8 cellular contexts compared by ENCODE assay signal in genomic region chr6:124961784-124962611, GRCh38. TPM values are rescaled to one million over a fixed set of nuclear protein-coding genes. Genes with fewer than 3 reads are reported as not detected.
DNase-seq lines count a peak whose midpoint lies in the region; ATAC-seq and TF ChIP-seq lines count a peak whose summit lies in the region.

Gene RNF217 (plus strand): TSS chr6:124962437. CDS start chr6:124962545, 108 bp downstream.

- no peak for TF ChIP-seq EP300 in gastroesophageal sphincter (IDR thresholded peaks at IDR 0.05)

- no peaks in the 10 kb centered on the region for H3K36me3 ChIP-seq in MM.1S (replicated peaks; ENCODE audit: insufficient read depth, low read length)
- H3K36me3 ChIP-seq in gastroesophageal sphincter, result no peaks in the 10 kb centered on the region

- WGBS in gastroesophageal sphincter (ENCODE audit: low coverage in 1 of 2), 2 donors, result 0% methylated on average over 6 to 7 of the region's 99 CpGs

- TF ChIP-seq CTCF in MM.1S (IDR thresholded peaks at IDR 0.05; ENCODE audit: low read length), result no peak
- peak in 3 of 4 experiments; percentile 31 to 40 (median 34) for TF ChIP-seq CTCF in gastroesophageal sphincter (IDR thresholded peaks at IDR 0.05)
- TF ChIP-seq CTCF in natural killer cell (IDR thresholded peaks at IDR 0.05), result no peak

- ATAC-seq in activated T-helper 17 cell treated with anti-CD3 and anti-CD28 coated beads, Interleukin-2, amount 50 U/mL, for 72 hours (replicated peaks), result peak; percentile 62
- ATAC-seq in gastroesophageal sphincter (peak; percentile 68), natural killer cell (peak; percentile 58 to 71 (median 64)), GM18517 (IDR thresholded peaks at IDR 0.05; ENCODE audit: unreplicated experiment) (no peak), GM19452 (IDR thresholded peaks at IDR 0.05; ENCODE audit: unreplicated experiment) (no peak)

- intact Hi-C loops in activated CD4-positive, alpha-beta T cell treated with anti-CD3 and anti-CD28 coated beads, Interleukin-2, amount 10 ng/mL, durations not matched to agents 24 days and 14 days (cut with micrococcal nuclease), result loop anchor here (10.0 kb wide), 1 partner anchor 153 kb away; no protein-coding TSS in a partner anchor
- intact Hi-C loops in natural killer cell (cut with micrococcal nuclease), result no loop called here

- H3K9me3 ChIP-seq in MM.1S (replicated peaks; ENCODE audit: insufficient read depth, low read length) (no peaks in the 10 kb centered on the region), gastroesophageal sphincter (no peaks in the 10 kb centered on the region)

- no peaks in the 10 kb centered on the region for H3K79me2 ChIP-seq in MM.1S (ENCODE audit: low read length)

- peaks cover 14% of the 10 kb centered on the region for H3K4me1 Mint-ChIP-seq in activated CD4-positive, alpha-beta T cell treated with anti-CD3 and anti-CD28 coated beads, Interleukin-2, amount 10 ng/mL, durations not matched to agents 24 days and 14 days
- H3K4me1 Mint-ChIP-seq in activated T-helper 17 cell treated with anti-CD3 and anti-CD28 coated beads, Interleukin-2, amount 50 U/mL, for 72 hours, result peaks cover 10% of the 10 kb centered on the region
- H3K4me1 Mint-ChIP-seq in natural killer cell, result peaks cover 23 to 34% of the 10 kb centered on the region in 2 donors

- no peaks in the 10 kb centered on the region for H3K9me2 ChIP-seq in MM.1S (replicated peaks; ENCODE audit: insufficient read depth, low read length)

- no peaks in the 10 kb centered on the region for H3K9me3 Mint-ChIP-seq in activated CD4-positive, alpha-beta T cell treated with anti-CD3 and anti-CD28 coated beads, Interleukin-2, amount 10 ng/mL, durations not matched to agents 24 days and 14 days
- H3K9me3 Mint-ChIP-seq in activated T-helper 17 cell treated with anti-CD3 and anti-CD28 coated beads, Interleukin-2, amount 50 U/mL, for 72 hours, result no peaks in the 10 kb centered on the region
- no peaks in the 10 kb centered on the region for H3K9me3 Mint-ChIP-seq in natural killer cell

- peak within 1 kb of the TSS; percentile 73 for H3K27ac Mint-ChIP-seq in activated CD4-positive, alpha-beta T cell treated with anti-CD3 and anti-CD28 coated beads, Interleukin-2, amount 10 ng/mL, durations not matched to agents 24 days and 14 days
- H3K27ac Mint-ChIP-seq in activated T-helper 17 cell treated with anti-CD3 and anti-CD28 coated beads, Interleukin-2, amount 50 U/mL, for 72 hours, result peak within 1 kb of the TSS; percentile 28
- peak within 1 kb of the TSS; percentile 29 to 77 for H3K27ac Mint-ChIP-seq in natural killer cell

- DNase-seq in activated CD4-positive, alpha-beta T cell treated with anti-CD3 and anti-CD28 coated beads, Interleukin-2, amount 10 ng/mL, durations not matched to agents 24 days and 14 days, result peak; percentile 67
- DNase-seq in activated CD4-positive, alpha-beta T cell treated with anti-CD3 and anti-CD28 coated beads for 1 hour, result no peak
- DNase-seq in MM.1S (peak; percentile 9), natural killer cell (peak; percentile 19)

- H3K27me3 Mint-ChIP-seq in activated CD4-positive, alpha-beta T cell treated with anti-CD3 and anti-CD28 coated beads, Interleukin-2, amount 10 ng/mL, durations not matched to agents 24 days and 14 days, result peaks cover 54% of the 10 kb centered on the region
- H3K27me3 Mint-ChIP-seq in activated T-helper 17 cell treated with anti-CD3 and anti-CD28 coated beads, Interleukin-2, amount 50 U/mL, for 72 hours, result peaks cover 40% of the 10 kb centered on the region
- H3K27me3 Mint-ChIP-seq in natural killer cell (ENCODE audit: low read depth in 2 of 2), result peaks cover 33 to 35% of the 10 kb centered on the region in 2 donors

- peak within 1 kb of the TSS; percentile 37; the same call in 1 of the 2 replicates for H3K4me2 ChIP-seq in MM.1S (ENCODE audit: low read depth, low read length)

- no peaks in the 10 kb centered on the region for H3K36me3 Mint-ChIP-seq in activated CD4-positive, alpha-beta T cell treated with anti-CD3 and anti-CD28 coated beads, Interleukin-2, amount 10 ng/mL, durations not matched to agents 24 days and 14 days (ENCODE audit: low read depth)
- H3K36me3 Mint-ChIP-seq in activated T-helper 17 cell treated with anti-CD3 and anti-CD28 coated beads, Interleukin-2, amount 50 U/mL, for 72 hours (ENCODE audit: low read depth), result peaks cover 11% of the 10 kb centered on the region
- H3K36me3 Mint-ChIP-seq in natural killer cell, result no peaks in the 10 kb centered on the region

- H2AFZ ChIP-seq in MM.1S (ENCODE audit: low read length), result 0 out of 2 replicates have a peak within 1 kb of the TSS, but pooled peaks have one; percentile 15

- H3F3A ChIP-seq in MM.1S (ENCODE audit: insufficient read depth, low read length), result no peaks in the 10 kb centered on the region

- H3K4me3 ChIP-seq in MM.1S (ENCODE audit: low read length) (peak within 1 kb of the TSS; percentile 51; the same call in 1 of the 2 replicates), gastroesophageal sphincter (peak within 1 kb of the TSS; percentile 93 to 94)

- H3K4me1 ChIP-seq in MM.1S (ENCODE audit: low read length) (no peaks in the 10 kb centered on the region), gastroesophageal sphincter (peaks cover 0 to 43% (median 18%) of the 10 kb centered on the region in 3 donors)

- H3K27ac ChIP-seq in MM.1S (ENCODE audit: low read length) (no peak within 1 kb of the TSS), gastroesophageal sphincter (peak within 1 kb of the TSS; percentile 93 to 97 (median 97))

- peak; percentile 52 to 54 for TF ChIP-seq POLR2A in gastroesophageal sphincter (IDR thresholded peaks at IDR 0.05)

- H3K9ac ChIP-seq in MM.1S (ENCODE audit: low read length), result no peak within 1 kb of the TSS

- no peaks in the 10 kb centered on the region for H3K27me3 ChIP-seq in MM.1S (replicated peaks; ENCODE audit: insufficient read depth, low read length)
- no peaks in the 10 kb centered on the region for H3K27me3 ChIP-seq in gastroesophageal sphincter

- peak within 1 kb of the TSS; percentile 83 for H3K4me3 Mint-ChIP-seq in activated CD4-positive, alpha-beta T cell treated with anti-CD3 and anti-CD28 coated beads, Interleukin-2, amount 10 ng/mL, durations not matched to agents 24 days and 14 days
- H3K4me3 Mint-ChIP-seq in activated T-helper 17 cell treated with anti-CD3 and anti-CD28 coated beads, Interleukin-2, amount 50 U/mL, for 72 hours, result peak within 1 kb of the TSS; percentile 74
- peak within 1 kb of the TSS; percentile 93 for H3K4me3 Mint-ChIP-seq in natural killer cell

- H4K20me1 ChIP-seq in MM.1S (ENCODE audit: insufficient read depth, low read length), result no peaks in the 10 kb centered on the region

RNA-seq across cellular contexts. Expression of gene RNF217, which starts in this region (rescaled TPM):
- total RNA-seq in activated CD4-positive, alpha-beta T cell treated with anti-CD3 and anti-CD28 coated beads, Interleukin-2, amount 10 ng/mL, durations not matched to agents 24 days and 14 days, result 0.72 and 1.2 TPM in 2 replicates
- total RNA-seq in activated T-helper 17 cell treated with anti-CD3 and anti-CD28 coated beads, Interleukin-2, amount 50 U/mL, for 72 hours, result 1 to 10 TPM; 1.7 to 5.6 TPM
- total RNA-seq in gastroesophageal sphincter (10 to 100 TPM; 26.2 to 32.2 (median 28.8) TPM), natural killer cell (1 to 10 TPM; 3.3 to 9.5 (median 4.4) TPM)

Comparison
In these comparisons a context has a peak if more than half of its experiments do, and no peak if none do; other contexts are left out.
1. CTCF ChIP-seq: peak in gastroesophageal sphincter (3 of 4); none in MM.1S (single experiment) and natural killer cell (single experiment).
2. ATAC-seq: peak in activated T-helper 17 cell treated with anti-CD3 and anti-CD28 coated beads, Interleukin-2, amount 50 U/mL, for 72 hours (single experiment), gastroesophageal sphincter (single experiment) and natural killer cell (3 of 3); none in GM18517 (single experiment) and GM19452 (single experiment).
3. Peak in every context shown above with its lines, with median percentiles within 50 percentile points of each other: H3K27ac Mint-ChIP-seq and H3K4me3 Mint-ChIP-seq.